17 cellular contexts compared by ENCODE assay signal in the genomic region with DNA sequence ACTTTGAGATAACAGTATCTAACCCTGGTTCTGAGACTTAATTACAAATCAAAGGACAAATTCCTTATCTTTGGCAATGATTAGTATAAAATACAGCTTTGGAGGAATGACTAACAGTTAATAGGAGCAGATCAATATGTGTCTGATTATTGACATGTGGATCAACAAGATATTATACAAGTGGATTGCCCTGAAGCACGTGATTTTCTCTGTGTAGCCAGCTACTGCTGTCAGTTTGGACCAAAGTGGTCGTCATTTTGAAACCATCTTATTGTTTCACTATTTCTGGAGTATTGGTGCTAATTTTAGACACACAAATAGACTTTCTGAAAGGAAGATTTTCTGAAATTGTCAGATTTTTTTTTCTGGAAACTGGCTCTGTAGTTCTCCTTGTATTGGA. TPM values are rescaled to one million over a fixed set of nuclear protein-coding genes. Genes with fewer than 3 reads are reported as not detected.
A peak's percentile ranks its signal among the peaks of the same experiment; 100 is the strongest.
DNase-seq lines count a peak whose midpoint lies in the region; ATAC-seq, FAIRE-seq and TF ChIP-seq lines count a peak whose summit lies in the region.
"Had no signal": no experiment of that assay in that cellular context is flagged by ENCODE, and none has a peak within 500 bp of the region (broad histone marks: within the 10 kb centered on the region; RNA-seq: fewer than 3 reads in every experiment).

No MANE protein-coding gene starts in this region.

- H2AFZ ChIP-seq in HepG2 (ENCODE audit: low read length) = no peak overlapping the region
- H2AFZ ChIP-seq in hepatocyte = no peak overlapping the region

- H4K20me1 ChIP-seq in HepG2 (ENCODE audit: insufficient read depth, low read length) = no peaks in the 10 kb centered on the region
- H4K20me1 ChIP-seq in hepatocyte (ENCODE audit: insufficient read depth, poor library complexity, severe bottlenecking) = no peaks in the 10 kb centered on the region
- H4K20me1 ChIP-seq: BLaER1 treated with 17β-estradiol and CSF1 and Interleukin-3, amounts not matched to agents 10 nM and 100 nM had no signal

- intact Hi-C loops in HepG2 (cut with micrococcal nuclease; ENCODE audit: unreplicated experiment) = no loop called here

- no TSS peak for BruUV-seq in HepG2 (replicated peaks; lab: Mats Ljungman, UMichigan)

- TF ChIP-seq EP300 in HepG2 (IDR thresholded peaks at IDR 0.05; ENCODE audit: low read depth in 2 of 2, low read length in 2 of 2) (no peak), HepG2 (CRISPR knock-in tag; IDR thresholded peaks at IDR 0.05; ENCODE audit: borderline replicate concordance) (no peak)

- H3K9me3 ChIP-seq in liver (ENCODE audit: control insufficient read depth in 4 of 4, low read length in 3 of 4) (no peaks in the 10 kb centered on the region), HepG2 (ENCODE audit: low read length) (no peaks in the 10 kb centered on the region), hepatocyte (ENCODE audit: low read depth) (no peaks in the 10 kb centered on the region)
- H3K9me3 ChIP-seq: BLaER1 treated with 17β-estradiol and CSF1 and Interleukin-3, amounts not matched to agents 10 nM and 100 nM had no signal

- H3K27ac Mint-ChIP-seq in type B pancreatic cell = no peak overlapping the region
- H3K27ac Mint-ChIP-seq: CD4-positive, CD25-positive, alpha-beta regulatory T cell; HFFc6 had no signal

- FAIRE-seq in HepG2 (lab: Jason Lieb, UNC) = no peak
- FAIRE-seq: GM12891 had no signal

- CTCF ChIA-PET in HepG2 (lab: Yijun Ruan, JAX; ENCODE audit: low intra/inter-chr PET ratio, low total read pairs) = no interaction called here

- peaks cover 26% of the 10 kb centered on the region for H3K4me1 Mint-ChIP-seq in type B pancreatic cell (ENCODE audit: unreplicated experiment)
- H3K4me1 Mint-ChIP-seq: CD4-positive, CD25-positive, alpha-beta regulatory T cell had no signal

- H3K4me2 ChIP-seq in HepG2 (ENCODE audit: low read depth, low read length) (no peak overlapping the region), hepatocyte (no peak overlapping the region)
- H3K4me2 ChIP-seq: KMS-11 had no signal

- H3K4me1 ChIP-seq in liver (ENCODE audit: control insufficient read depth in 4 of 4, insufficient read depth in 4 of 4, low read length in 3 of 4) (peaks cover 3 to 19% (median 14%) of the 10 kb centered on the region in 4 donors), HepG2 (ENCODE audit: insufficient read depth, low read length) (no peaks in the 10 kb centered on the region), hepatocyte (ENCODE audit: insufficient read depth) (peaks cover 11% of the 10 kb centered on the region)

- H3K27me3 ChIP-seq in liver (ENCODE audit: control insufficient read depth in 4 of 4, insufficient read depth in 4 of 4, low read length in 3 of 4) = no peaks in the 10 kb centered on the region
- no peaks in the 10 kb centered on the region for H3K27me3 ChIP-seq in HepG2 (ENCODE audit: control insufficient read depth in 1 of 2, insufficient read depth in 2 of 2, low read length in 2 of 2)
- H3K27me3 ChIP-seq in hepatocyte = no peaks in the 10 kb centered on the region
- H3K27me3 ChIP-seq: BLaER1 treated with 17β-estradiol and CSF1 and Interleukin-3, amounts not matched to agents 10 nM and 100 nM had no signal

- 38% methylated on average over 2 of the region's 2 CpGs for WGBS in liver
- WGBS in HepG2 (ENCODE audit: low lambda C conversion rate) = 15% methylated on average over 2 of the region's 2 CpGs
- 70% methylated on average over 2 of the region's 2 CpGs for WGBS in hepatocyte (ENCODE audit: low lambda C conversion rate, missing lambda C conversion rate)

- no peaks in the 10 kb centered on the region for H3K36me3 ChIP-seq in liver (ENCODE audit: control insufficient read depth in 4 of 4, insufficient read depth in 3 of 4, low read depth in 1 of 4, low read length in 3 of 4)
- H3K36me3 ChIP-seq in HepG2 (replicated peaks in 1 of 2; ENCODE audit: control insufficient read depth in 1 of 2, insufficient read depth in 2 of 2, low read length in 2 of 2) = no peaks in the 10 kb centered on the region
- no peaks in the 10 kb centered on the region for H3K36me3 ChIP-seq in hepatocyte (replicated peaks; ENCODE audit: insufficient read depth, low read depth)
- H3K36me3 ChIP-seq: BLaER1 treated with 17β-estradiol and CSF1 and Interleukin-3, amounts not matched to agents 10 nM and 100 nM had no signal

- no peak overlapping the region for H3K27ac ChIP-seq in liver (ENCODE audit: low read depth in 1 of 2, low read length in 2 of 2)
- no peak overlapping the region for H3K27ac ChIP-seq in HepG2 (ENCODE audit: extremely low read length, insufficient read depth, low read length)
- peak overlapping the region; percentile 5 for H3K27ac ChIP-seq in hepatocyte
- no peak overlapping the region for H3K27ac ChIP-seq in caudate nucleus (ENCODE audit: low read depth, low read length)
- H3K27ac ChIP-seq: BLaER1 treated with 17β-estradiol and CSF1 and Interleukin-3, amounts not matched to agents 10 nM and 100 nM; KMS-11 had no signal

- no peak overlapping the region for H3K9ac ChIP-seq in liver (ENCODE audit: low read depth in 1 of 2, low read length in 2 of 2)
- no peak overlapping the region for H3K9ac ChIP-seq in HepG2 (ENCODE audit: insufficient read depth, low read depth, low read length)
- H3K9ac ChIP-seq: BLaER1 treated with 17β-estradiol and CSF1 and Interleukin-3, amounts not matched to agents 10 nM and 100 nM; KMS-11 had no signal

- H3K4me3 ChIP-seq in liver (ENCODE audit: low read depth in 1 of 3, low read length in 3 of 3) = no peak overlapping the region
- H3K4me3 ChIP-seq in HepG2 (replicated peaks in 1 of 3; ENCODE audit: insufficient read depth in 1 of 3, low read depth in 2 of 3, low read length in 3 of 3) = no peak overlapping the region
- no peak overlapping the region for H3K4me3 ChIP-seq in hepatocyte
- H3K4me3 ChIP-seq: BLaER1 treated with 17β-estradiol and CSF1 and Interleukin-3, amounts not matched to agents 10 nM and 100 nM had no signal

- no peaks in the 10 kb centered on the region for H3K36me3 Mint-ChIP-seq in type B pancreatic cell
- H3K36me3 Mint-ChIP-seq: CD4-positive, CD25-positive, alpha-beta regulatory T cell had no signal

- H3K9me2 ChIP-seq in hepatocyte (replicated peaks; ENCODE audit: insufficient read depth) = no peaks in the 10 kb centered on the region

- POLR2A ChIA-PET in HepG2 (lab: Yijun Ruan, JAX) = no interaction called here

- no peaks in the 10 kb centered on the region for H3K79me2 ChIP-seq in HepG2 (ENCODE audit: insufficient read depth, low read length)
- H3K79me2 ChIP-seq in hepatocyte = no peaks in the 10 kb centered on the region

- DNase-seq in HepG2 (ENCODE audit: low spot score) (no peak), hepatocyte (ENCODE audit: low spot score) (no peak), type B pancreatic cell (ENCODE audit: extremely low spot score, unreplicated experiment) (no peak), caudate nucleus (lab: John Stamatoyannopoulos, UW) (no peak), OCI-M1 (lab: John Stamatoyannopoulos, UW) (no peak)
- DNase-seq: 8988T; Calu3; CD4-positive, CD25-positive, alpha-beta regulatory T cell; DMS 273 treated with DMSO at 0.1 percent for 48 hours; HCEC 1CT; HFFc6 had no signal

- no peak for TF ChIP-seq POLR2A in HepG2 (IDR thresholded peaks at IDR 0.05; ENCODE audit: insufficient read depth in 1 of 2, low read depth in 2 of 2, low read length in 2 of 2)

- H3K9me3 Mint-ChIP-seq in type B pancreatic cell = no peaks in the 10 kb centered on the region

- no peak for TF ChIP-seq RAD21 in liver (IDR thresholded peaks at IDR 0.05)
- no peak for TF ChIP-seq RAD21 in HepG2 (CRISPR knock-in tag; IDR thresholded peaks at IDR 0.05)

- TF ChIP-seq CTCF in liver (IDR thresholded peaks at IDR 0.05; ENCODE audit: low read depth, low read length, missing input control) (no peak), HepG2 (CRISPR knock-in tag; IDR thresholded peaks at IDR 0.05) (no peak), hepatocyte (IDR thresholded peaks at IDR 0.05; ENCODE audit: poor library complexity) (no peak), type B pancreatic cell (conservative IDR thresholded peaks at IDR 0.05) (no peak)

- peak overlapping the region; percentile 4 for H3K4me3 Mint-ChIP-seq in type B pancreatic cell
- H3K4me3 Mint-ChIP-seq: CD4-positive, CD25-positive, alpha-beta regulatory T cell; HFFc6 had no signal

- no peaks in the 10 kb centered on the region for H3K27me3 Mint-ChIP-seq in type B pancreatic cell
- H3K27me3 Mint-ChIP-seq: CD4-positive, CD25-positive, alpha-beta regulatory T cell had no signal

- ATAC-seq in HepG2 = no peak
- ATAC-seq in HG02759 (IDR thresholded peaks at IDR 0.05; ENCODE audit: unreplicated experiment) = peak; percentile 71
- no peak for ATAC-seq in GM19397 (IDR thresholded peaks at IDR 0.05; ENCODE audit: unreplicated experiment)

- in situ Hi-C loops in HepG2 (cut with HindIII; ENCODE audit: extremely low pct_ligation_motif_present, low pct_unique_long_range_greater_than_20kb) = no loop called here

RNA-seq across cellular contexts. Expression of a gene that starts 6.2 kb away (rescaled TPM):
- total RNA-seq in liver (10 to 100 TPM in 1 of 2 donors, 1 to 10 TPM in 1; 8.2 to 29.7 TPM), HepG2 (2016; rRNA removed; fragmentation: Illumina TruSeq; extraction: Trizol) (0.28 and 0.44 TPM in 2 replicates), hepatocyte (140 and 141 TPM in 2 replicates), type B pancreatic cell (ENCODE audit: low replicate concordance) (59.3 and 75.7 TPM in 2 replicates)
- polyA plus RNA-seq in liver (1 to 10 TPM; 2.7 to 5.1 TPM), HepG2 (2011; rRNA removed) (5.3 and 8.8 TPM in 2 replicates), hepatocyte (89.9 and 98.6 TPM in 2 replicates)
- total RNA-seq in HepG2 (2016; cell fraction: cytosol; rRNA removed; fragmentation: Illumina TruSeq; extraction: Trizol; ENCODE audit: low read depth) = 0.30 TPM in 1 of 2 replicates, not detected in the other
- 0.13 and 0.71 TPM in 2 replicates for total RNA-seq in HepG2 (2016; cell fraction: insoluble cytoplasmic fraction; rRNA removed; fragmentation: Illumina TruSeq; extraction: Trizol)
- total RNA-seq in HepG2 (2016; cell fraction: membrane; rRNA removed; fragmentation: Illumina TruSeq; extraction: Trizol) = 0.19 and 0.28 TPM in 2 replicates
- total RNA-seq in HepG2 (2016; cell fraction: nucleus; rRNA removed; fragmentation: Illumina TruSeq; extraction: Trizol) = 1.0 and 1.3 TPM in 2 replicates
- 2.3 and 7.0 TPM in 2 replicates for polyA plus RNA-seq in HepG2 (2011; cell fraction: cytosol; rRNA removed)
- polyA plus RNA-seq in HepG2 (2011; cell fraction: nucleus; rRNA removed) = 2.4 and 4.4 TPM in 2 replicates
- polyA plus RNA-seq in HepG2 (2012) = 4.0 and 8.2 TPM in 2 replicates
- polyA plus RNA-seq in HepG2 (2016; cell fraction: cytosol; fragmentation: Illumina TruSeq; extraction: Trizol; ENCODE audit: low read depth) = not detected in 2 replicates
- polyA plus RNA-seq in HepG2 (2016; cell fraction: insoluble cytoplasmic fraction; fragmentation: Illumina TruSeq; extraction: Trizol; ENCODE audit: low read depth) = 0.17 and 0.23 TPM in 2 replicates
- 0.03 TPM in 1 of 2 replicates, not detected in the other for polyA plus RNA-seq in HepG2 (2016; cell fraction: membrane; fragmentation: Illumina TruSeq; extraction: Trizol; ENCODE audit: low read depth)
- polyA plus RNA-seq in HepG2 (2016; cell fraction: nucleus; fragmentation: Illumina TruSeq; extraction: Trizol; ENCODE audit: insufficient read depth, low read depth) = 0.52 and 0.96 TPM in 2 replicates
- polyA minus RNA-seq in HepG2 (2011; rRNA and poly(A)+ RNA removed; ENCODE audit: low replicate concordance) = 0.91 and 3.6 TPM in 2 replicates
- 5.2 and 9.4 TPM in 2 replicates for polyA minus RNA-seq in HepG2 (2011; cell fraction: cytosol; rRNA and poly(A)+ RNA removed)
- 9.3 and 16.4 TPM in 2 replicates for polyA minus RNA-seq in HepG2 (2011; cell fraction: nucleus; rRNA and poly(A)+ RNA removed)
- total RNA-seq: CD4-positive, CD25-positive, alpha-beta regulatory T cell; HFFc6 had no signal
- polyA plus RNA-seq: CD4-positive, CD25-positive, alpha-beta regulatory T cell had no signal
